1 cellular context compared by ENCODE assay signal in genomic region chr7:26525413-26526287, GRCh38.
A peak's percentile ranks its signal among the peaks of the same experiment; 100 is the strongest.
TF ChIP-seq lines count a peak whose summit lies in the region.

No MANE protein-coding gene starts in this region.

TF ChIP-seq in HEK293, 187 proteins besides CTCF, POLR2A, EP300 and RAD21 (continued from another document and continues in another):
- TF ChIP-seq REST (tag by site-specific recombination; IDR thresholded peaks at IDR 0.05) (no peak), ZNF707 (tag by site-specific recombination; IDR thresholded peaks at IDR 0.05) (peak; percentile 77), FEZF1 (tag by site-specific recombination; IDR thresholded peaks at IDR 0.05) (peak; percentile 88), ZNF654 (tag by site-specific recombination; IDR thresholded peaks at IDR 0.05; ENCODE audit: low read depth) (no peak), MYNN (tag by site-specific recombination; IDR thresholded peaks at IDR 0.05; ENCODE audit: borderline replicate concordance) (no peak), ZNF324 (tag by site-specific recombination; IDR thresholded peaks at IDR 0.05) (no peak), GLI4 (tag by site-specific recombination; IDR thresholded peaks at IDR 0.05) (no peak), GLIS1 (tag by site-specific recombination; IDR thresholded peaks at IDR 0.05) (no peak), ZNF518A (tag by site-specific recombination; conservative IDR thresholded peaks at IDR 0.05; ENCODE audit: low read depth) (peak; percentile 64; the same call in 1 of the 2 replicates), ZNF571 (tag by site-specific recombination; IDR thresholded peaks at IDR 0.05) (no peak), ZSCAN4 (tag by site-specific recombination; IDR thresholded peaks at IDR 0.05) (no peak), ZNF335 (tag by site-specific recombination; conservative IDR thresholded peaks at IDR 0.05) (peak; percentile 85), ZNF558 (tag by site-specific recombination; IDR thresholded peaks at IDR 0.05) (no peak), ZSCAN5A (tag by site-specific recombination; IDR thresholded peaks at IDR 0.05) (no peak), ZNF48 (tag by site-specific recombination; IDR thresholded peaks at IDR 0.05) (no peak), OVOL3 (tag by site-specific recombination; IDR thresholded peaks at IDR 0.05) (0 out of 2 replicates have a peak, but pooled peaks have one; percentile 53), ZNF658 (tag by site-specific recombination; IDR thresholded peaks at IDR 0.05) (no peak), ZNF148 (tag by site-specific recombination; IDR thresholded peaks at IDR 0.05; ENCODE audit: borderline replicate concordance) (no peak), ZNF266 (tag by site-specific recombination; IDR thresholded peaks at IDR 0.05; ENCODE audit: low read depth) (no peak), ZNF785 (tag by site-specific recombination; IDR thresholded peaks at IDR 0.05) (no peak), ZNF830 (tag by site-specific recombination; IDR thresholded peaks at IDR 0.05; ENCODE audit: low read depth) (no peak), GFI1B (tag by site-specific recombination; IDR thresholded peaks at IDR 0.05) (no peak), ZNF280D (tag by site-specific recombination; IDR thresholded peaks at IDR 0.05) (no peak), ZNF580 (tag by site-specific recombination; IDR thresholded peaks at IDR 0.05) (no peak), ZNF621 (tag by site-specific recombination; IDR thresholded peaks at IDR 0.05) (no peak), ZNF24 (tag by site-specific recombination; IDR thresholded peaks at IDR 0.05) (no peak), SCRT2 (tag by site-specific recombination; IDR thresholded peaks at IDR 0.05) (peak; percentile 89), ZNF596 (tag by site-specific recombination; IDR thresholded peaks at IDR 0.05) (no peak), ZNF350 (tag by site-specific recombination; IDR thresholded peaks at IDR 0.05) (no peak), ZFP3 (tag by site-specific recombination; IDR thresholded peaks at IDR 0.05; ENCODE audit: low read depth) (no peak), YY1 (tag by site-specific recombination; IDR thresholded peaks at IDR 0.05) (peak; percentile 12; the same call in 1 of the 2 replicates), ZNF169 (tag by site-specific recombination; IDR thresholded peaks at IDR 0.05) (no peak), ZNF19 (tag by site-specific recombination; IDR thresholded peaks at IDR 0.05; ENCODE audit: low read depth) (no peak), ZBTB26 (tag by site-specific recombination; optimal IDR thresholded peaks at IDR 0.05) (no peak), ZBTB6 (tag by site-specific recombination; IDR thresholded peaks at IDR 0.05) (no peak), HOXA7 (CRISPR knock-in tag; IDR thresholded peaks at IDR 0.05; ENCODE audit: borderline replicate concordance) (no peak), ZBTB20 (tag by site-specific recombination; IDR thresholded peaks at IDR 0.05) (no peak), ZNF423 (tag by site-specific recombination; IDR thresholded peaks at IDR 0.05) (no peak), ZNF610 (tag by site-specific recombination; IDR thresholded peaks at IDR 0.05; ENCODE audit: borderline replicate concordance) (no peak), ZNF777 (tag by site-specific recombination; IDR thresholded peaks at IDR 0.05; ENCODE audit: borderline replicate concordance) (no peak), ZIC2 (tag by site-specific recombination; IDR thresholded peaks at IDR 0.05) (peak; percentile 58), ZNF174 (tag by site-specific recombination; IDR thresholded peaks at IDR 0.05) (no peak), ZEB2 (tag by site-specific recombination; IDR thresholded peaks at IDR 0.05) (no peak), ZNF394 (tag by site-specific recombination; IDR thresholded peaks at IDR 0.05; ENCODE audit: borderline replicate concordance) (no peak), ZNF10 (tag by site-specific recombination; IDR thresholded peaks at IDR 0.05) (no peak)
